ENCODE assay signal across 1 cellular context in genomic region chr14:58272589-58273372, GRCh38.
TF ChIP-seq lines count a peak whose summit lies in the region.

No MANE protein-coding gene starts in this region.

TF ChIP-seq in HepG2, 621 proteins besides CTCF, POLR2A, EP300 and RAD21 (continued from another document and continues in another):
- TF ChIP-seq ZNF644 (CRISPR knock-in tag; IDR thresholded peaks at IDR 0.05; ENCODE audit: low read depth): peak; percentile 90
- TF ChIP-seq PHF8 (CRISPR knock-in tag; IDR thresholded peaks at IDR 0.05): no peak
- TF ChIP-seq, protein P1, sequence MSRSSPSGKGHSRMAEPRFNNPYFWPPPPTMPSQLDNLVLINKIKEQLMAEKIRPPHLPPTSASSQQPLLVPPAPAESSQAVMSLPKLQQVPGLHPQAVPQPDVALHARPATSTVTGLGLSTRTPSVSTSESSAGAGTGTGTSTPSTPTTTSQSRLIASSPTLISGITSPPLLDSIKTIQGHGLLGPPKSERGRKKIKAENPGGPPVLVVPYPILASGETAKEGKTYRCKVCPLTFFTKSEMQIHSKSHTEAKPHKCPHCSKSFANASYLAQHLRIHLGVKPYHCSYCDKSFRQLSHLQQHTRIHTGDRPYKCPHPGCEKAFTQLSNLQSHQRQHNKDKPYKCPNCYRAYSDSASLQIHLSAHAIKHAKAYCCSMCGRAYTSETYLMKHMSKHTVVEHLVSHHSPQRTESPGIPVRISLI (CRISPR knock-in tag; IDR thresholded peaks at IDR 0.05; ENCODE audit: borderline replicate concordance): peak; percentile 45; the same call in 1 of the 2 replicates
- TF ChIP-seq, protein P2, sequence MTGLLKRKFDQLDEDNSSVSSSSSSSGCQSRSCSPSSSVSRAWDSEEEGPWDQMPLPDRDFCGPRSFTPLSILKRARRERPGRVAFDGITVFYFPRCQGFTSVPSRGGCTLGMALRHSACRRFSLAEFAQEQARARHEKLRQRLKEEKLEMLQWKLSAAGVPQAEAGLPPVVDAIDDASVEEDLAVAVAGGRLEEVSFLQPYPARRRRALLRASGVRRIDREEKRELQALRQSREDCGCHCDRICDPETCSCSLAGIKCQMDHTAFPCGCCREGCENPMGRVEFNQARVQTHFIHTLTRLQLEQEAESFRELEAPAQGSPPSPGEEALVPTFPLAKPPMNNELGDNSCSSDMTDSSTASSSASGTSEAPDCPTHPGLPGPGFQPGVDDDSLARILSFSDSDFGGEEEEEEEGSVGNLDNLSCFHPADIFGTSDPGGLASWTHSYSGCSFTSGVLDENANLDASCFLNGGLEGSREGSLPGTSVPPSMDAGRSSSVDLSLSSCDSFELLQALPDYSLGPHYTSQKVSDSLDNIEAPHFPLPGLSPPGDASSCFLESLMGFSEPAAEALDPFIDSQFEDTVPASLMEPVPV (CRISPR knock-in tag; IDR thresholded peaks at IDR 0.05): no peak
- no peak for TF ChIP-seq ZNF446 (CRISPR knock-in tag; IDR thresholded peaks at IDR 0.05)
- TF ChIP-seq PCBP2 (optimal IDR thresholded peaks at IDR 0.05; ENCODE audit: low read depth, low read length, poor library complexity, severe bottlenecking): no peak
- TF ChIP-seq HNF4A (CRISPR knock-in tag; IDR thresholded peaks at IDR 0.05): peak; percentile 93
- no peak for TF ChIP-seq THYN1 (CRISPR knock-in tag; IDR thresholded peaks at IDR 0.05; ENCODE audit: borderline replicate concordance, low read depth)
- TF ChIP-seq MTF1 (CRISPR knock-in tag; IDR thresholded peaks at IDR 0.05): no peak
- peak; percentile 23; the same call in 1 of the 2 replicates for TF ChIP-seq NR2C2 (CRISPR knock-in tag; IDR thresholded peaks at IDR 0.05; ENCODE audit: borderline replicate concordance)
- TF ChIP-seq, protein P3, sequence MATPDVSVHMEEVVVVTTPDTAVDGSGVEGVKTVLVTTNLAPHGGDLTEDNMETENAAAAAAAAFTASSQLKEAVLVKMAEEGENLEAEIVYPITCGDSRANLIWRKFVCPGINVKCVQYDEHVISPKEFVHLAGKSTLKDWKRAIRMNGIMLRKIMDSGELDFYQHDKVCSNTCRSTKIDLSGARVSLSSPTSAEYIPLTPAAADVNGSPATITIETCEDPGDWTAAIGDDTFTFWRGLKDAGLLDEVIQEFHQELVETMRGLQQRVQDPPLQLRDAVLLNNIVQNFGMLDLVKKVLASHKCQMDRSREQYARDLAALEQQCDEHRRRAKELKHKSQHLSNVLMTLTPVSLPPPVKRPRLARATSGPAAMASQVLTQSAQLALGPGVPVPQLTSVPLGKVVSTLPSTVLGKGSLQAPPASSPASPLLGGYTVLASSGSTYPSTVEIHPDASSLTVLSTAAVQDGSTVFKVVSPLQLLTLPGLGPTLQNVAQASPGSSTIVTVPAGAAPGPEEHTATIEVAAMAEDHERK (CRISPR knock-in tag; IDR thresholded peaks at IDR 0.05; ENCODE audit: low read depth): no peak
- TF ChIP-seq, protein P4, sequence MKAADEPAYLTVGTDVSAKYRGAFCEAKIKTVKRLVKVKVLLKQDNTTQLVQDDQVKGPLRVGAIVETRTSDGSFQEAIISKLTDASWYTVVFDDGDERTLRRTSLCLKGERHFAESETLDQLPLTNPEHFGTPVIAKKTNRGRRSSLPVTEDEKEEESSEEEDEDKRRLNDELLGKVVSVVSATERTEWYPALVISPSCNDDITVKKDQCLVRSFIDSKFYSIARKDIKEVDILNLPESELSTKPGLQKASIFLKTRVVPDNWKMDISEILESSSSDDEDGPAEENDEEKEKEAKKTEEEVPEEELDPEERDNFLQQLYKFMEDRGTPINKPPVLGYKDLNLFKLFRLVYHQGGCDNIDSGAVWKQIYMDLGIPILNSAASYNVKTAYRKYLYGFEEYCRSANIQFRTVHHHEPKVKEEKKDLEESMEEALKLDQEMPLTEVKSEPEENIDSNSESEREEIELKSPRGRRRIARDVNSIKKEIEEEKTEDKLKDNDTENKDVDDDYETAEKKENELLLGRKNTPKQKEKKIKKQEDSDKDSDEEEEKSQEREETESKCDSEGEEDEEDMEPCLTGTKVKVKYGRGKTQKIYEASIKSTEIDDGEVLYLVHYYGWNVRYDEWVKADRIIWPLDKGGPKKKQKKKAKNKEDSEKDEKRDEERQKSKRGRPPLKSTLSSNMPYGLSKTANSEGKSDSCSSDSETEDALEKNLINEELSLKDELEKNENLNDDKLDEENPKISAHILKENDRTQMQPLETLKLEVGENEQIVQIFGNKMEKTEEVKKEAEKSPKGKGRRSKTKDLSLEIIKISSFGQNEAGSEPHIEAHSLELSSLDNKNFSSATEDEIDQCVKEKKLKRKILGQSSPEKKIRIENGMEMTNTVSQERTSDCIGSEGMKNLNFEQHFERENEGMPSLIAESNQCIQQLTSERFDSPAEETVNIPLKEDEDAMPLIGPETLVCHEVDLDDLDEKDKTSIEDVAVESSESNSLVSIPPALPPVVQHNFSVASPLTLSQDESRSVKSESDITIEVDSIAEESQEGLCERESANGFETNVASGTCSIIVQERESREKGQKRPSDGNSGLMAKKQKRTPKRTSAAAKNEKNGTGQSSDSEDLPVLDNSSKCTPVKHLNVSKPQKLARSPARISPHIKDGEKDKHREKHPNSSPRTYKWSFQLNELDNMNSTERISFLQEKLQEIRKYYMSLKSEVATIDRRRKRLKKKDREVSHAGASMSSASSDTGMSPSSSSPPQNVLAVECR (CRISPR knock-in tag; IDR thresholded peaks at IDR 0.05; ENCODE audit: borderline replicate concordance): peak; percentile 41; the same call in 1 of the 2 replicates
- no peak for TF ChIP-seq MAFK (conservative IDR thresholded peaks at IDR 0.05 in 1 of 2, IDR thresholded peaks at IDR 0.05 in 1 of 2; ENCODE audit: low read length in 2 of 2)
- TF ChIP-seq ZNF672 (CRISPR knock-in tag; IDR thresholded peaks at IDR 0.05): no peak
- no peak for TF ChIP-seq JARID2 (CRISPR knock-in tag; IDR thresholded peaks at IDR 0.05; ENCODE audit: insufficient replicate concordance)
- TF ChIP-seq ZNF510 (CRISPR knock-in tag; IDR thresholded peaks at IDR 0.05; ENCODE audit: low read depth): no peak
- no peak for TF ChIP-seq ZXDC (CRISPR knock-in tag; IDR thresholded peaks at IDR 0.05)
- TF ChIP-seq ZNF598 (CRISPR knock-in tag; IDR thresholded peaks at IDR 0.05; ENCODE audit: borderline replicate concordance): no peak
- TF ChIP-seq UBTF (CRISPR knock-in tag; IDR thresholded peaks at IDR 0.05): no peak
- TF ChIP-seq ZNF580 (CRISPR knock-in tag; IDR thresholded peaks at IDR 0.05; ENCODE audit: borderline replicate concordance, low read depth): peak; percentile 38; the same call in 1 of the 2 replicates
- no peak for TF ChIP-seq ZNF713 (CRISPR knock-in tag; IDR thresholded peaks at IDR 0.05)
- no peak for TF ChIP-seq ARNT2 (CRISPR knock-in tag; IDR thresholded peaks at IDR 0.05; ENCODE audit: low read depth)
- no peak for TF ChIP-seq ZNF225 (CRISPR knock-in tag; IDR thresholded peaks at IDR 0.05)
- peak; percentile 90 for TF ChIP-seq ZSCAN9 (CRISPR knock-in tag; IDR thresholded peaks at IDR 0.05; ENCODE audit: borderline replicate concordance)
- TF ChIP-seq FOXK1 (CRISPR knock-in tag; IDR thresholded peaks at IDR 0.05; ENCODE audit: borderline replicate concordance, low read depth): peak; percentile 78; the same call in 1 of the 2 replicates
- TF ChIP-seq HMG20B (CRISPR knock-in tag; conservative IDR thresholded peaks at IDR 0.05): no peak
- TF ChIP-seq GFI1 (CRISPR knock-in tag; IDR thresholded peaks at IDR 0.05; ENCODE audit: borderline replicate concordance): peak; percentile 59; the same call in 1 of the 2 replicates
- no peak for TF ChIP-seq NBN (conservative IDR thresholded peaks at IDR 0.05)
- no peak for TF ChIP-seq KDM4B (CRISPR knock-in tag; IDR thresholded peaks at IDR 0.05)
- TF ChIP-seq ZNF451 (CRISPR knock-in tag; IDR thresholded peaks at IDR 0.05): no peak
- TF ChIP-seq SATB2 (CRISPR knock-in tag; IDR thresholded peaks at IDR 0.05): no peak
- TF ChIP-seq HCFC1 (IDR thresholded peaks at IDR 0.05; ENCODE audit: low read depth, low read length): no peak
- peak; percentile 34; the same call in 1 of the 2 replicates for TF ChIP-seq ZBED4 (CRISPR knock-in tag; IDR thresholded peaks at IDR 0.05; ENCODE audit: borderline replicate concordance)
- TF ChIP-seq NFIC (IDR thresholded peaks at IDR 0.05; ENCODE audit: low read length): no peak
- no peak for TF ChIP-seq MBNL3 (CRISPR knock-in tag; conservative IDR thresholded peaks at IDR 0.05)
- 0 out of 2 replicates have a peak, but pooled peaks have one; percentile 18 for TF ChIP-seq NAIF1 (CRISPR knock-in tag; IDR thresholded peaks at IDR 0.05; ENCODE audit: borderline replicate concordance)
- no peak for TF ChIP-seq ZNF776 (CRISPR knock-in tag; IDR thresholded peaks at IDR 0.05)
- TF ChIP-seq MTERF4 (CRISPR knock-in tag; IDR thresholded peaks at IDR 0.05): no peak
- no peak for TF ChIP-seq ZNF44 (CRISPR knock-in tag; IDR thresholded peaks at IDR 0.05)
- no peak for TF ChIP-seq ATF1 (CRISPR knock-in tag; IDR thresholded peaks at IDR 0.05)
- no peak for TF ChIP-seq ZNF503 (CRISPR knock-in tag; IDR thresholded peaks at IDR 0.05)
